In the genomic region with DNA sequence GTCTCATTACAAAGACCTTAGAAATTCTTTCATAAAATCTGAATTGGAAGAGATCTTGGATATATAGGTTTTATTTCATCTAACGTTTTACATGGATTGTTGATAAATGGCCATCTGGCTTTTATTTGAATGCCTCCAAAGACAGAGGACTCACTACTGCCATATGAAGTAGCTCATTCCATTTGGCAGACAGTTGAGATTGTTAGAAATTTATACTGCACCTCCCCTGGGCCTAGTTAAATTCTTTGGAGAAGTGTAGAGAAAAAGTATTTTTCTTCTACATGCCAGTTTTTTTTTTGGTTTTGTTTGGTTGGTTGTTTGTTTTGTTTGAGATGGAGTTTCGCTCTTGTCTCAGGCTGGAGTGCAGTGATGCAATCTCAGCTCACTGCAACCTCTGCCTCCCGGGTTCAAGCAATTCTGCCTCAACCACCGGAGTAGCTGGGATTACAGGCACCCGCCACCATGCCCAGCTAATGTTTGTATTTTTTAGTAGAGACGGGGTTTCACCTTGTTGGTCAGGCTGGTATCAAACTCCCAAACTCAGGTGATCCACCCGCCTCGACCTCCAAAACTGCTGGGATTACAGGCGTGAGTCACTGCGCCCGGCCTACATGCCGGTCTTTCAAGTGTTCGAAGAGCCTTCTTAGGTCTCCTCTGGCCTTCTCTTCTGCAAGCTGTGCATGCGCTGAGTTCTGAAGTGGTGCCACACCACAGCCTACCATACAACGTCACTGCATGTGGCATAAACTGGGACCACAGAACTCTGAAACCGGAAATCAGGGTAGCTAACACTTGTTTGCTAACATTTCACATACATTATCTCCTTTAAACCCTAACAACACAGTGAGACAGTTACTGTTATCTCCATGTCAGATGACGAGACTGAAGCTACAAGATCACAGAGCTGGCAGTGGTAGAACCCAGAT, we compare ENCODE assay signal across 9 cellular contexts. TPM values are rescaled to one million over a fixed set of nuclear protein-coding genes. Genes with fewer than 3 reads are reported as not detected.
DNase-seq lines count a peak whose midpoint lies in the region; ATAC-seq and TF ChIP-seq lines count a peak whose summit lies in the region.
"Not testable (repeated sequence)": the region's sequence is repeated elsewhere in the genome, so short reads cannot be mapped to it uniquely, and the experiment has no call there.
"Had no signal": no experiment of that assay in that cellular context is flagged by ENCODE, and none has a peak within 500 bp of the region (broad histone marks: within the 10 kb centered on the region; RNA-seq: fewer than 3 reads in every experiment).

No MANE protein-coding gene starts in this region.

- H3K36me3 Mint-ChIP-seq in T-cell: peaks cover 30% of the 10 kb centered on the region
- H3K36me3 Mint-ChIP-seq in activated CD8-positive, alpha-beta T cell treated with anti-CD3 and anti-CD28 coated beads, Interleukin-2, amount 10 ng/mL, durations not matched to agents 7 days and 5 days (ENCODE audit: low read depth): peaks cover 37% of the 10 kb centered on the region
- H3K36me3 Mint-ChIP-seq in activated naive CD4-positive, alpha-beta T cell treated with anti-CD3 and anti-CD28 coated beads, Interleukin-2, amount 50 U/mL, for 72 hours: peaks cover 10 to 13% of the 10 kb centered on the region in 2 donors
- peaks cover 42% of the 10 kb centered on the region for H3K36me3 Mint-ChIP-seq in effector memory CD8-positive, alpha-beta T cell (ENCODE audit: insufficient read depth)

- intact Hi-C loops in left cardiac atrium (cut with DNase I); mucosa of descending colon (cut with DNase I, micrococcal nuclease): not testable (repeated sequence)

- not testable (repeated sequence) for H3K27ac Mint-ChIP-seq in T-cell; activated CD8-positive, alpha-beta T cell treated with anti-CD3 and anti-CD28 coated beads, Interleukin-2, amount 10 ng/mL, durations not matched to agents 7 days and 5 days; activated naive CD4-positive, alpha-beta T cell treated with anti-CD3 and anti-CD28 coated beads, Interleukin-2, amount 50 U/mL, for 72 hours; effector memory CD8-positive, alpha-beta T cell

- H3K4me1 Mint-ChIP-seq in T-cell; effector memory CD8-positive, alpha-beta T cell (ENCODE audit: low read depth in 2 of 2): not testable (repeated sequence)
- H3K4me1 Mint-ChIP-seq in activated CD8-positive, alpha-beta T cell treated with anti-CD3 and anti-CD28 coated beads, Interleukin-2, amount 10 ng/mL, durations not matched to agents 7 days and 5 days (ENCODE audit: low read depth): peaks cover 26% of the 10 kb centered on the region

- POLR2A ChIA-PET in T-cell (lab: Charles Lee); activated CD8-positive, alpha-beta T cell treated with anti-CD3 and anti-CD28 coated beads, Interleukin-2, amount 10 ng/mL, durations not matched to agents 7 days and 5 days (lab: Charles Lee): not testable (repeated sequence)

- not testable (repeated sequence) for H3K9me3 Mint-ChIP-seq in T-cell; activated CD8-positive, alpha-beta T cell treated with anti-CD3 and anti-CD28 coated beads, Interleukin-2, amount 10 ng/mL, durations not matched to agents 7 days and 5 days (ENCODE audit: insufficient read depth); activated naive CD4-positive, alpha-beta T cell treated with anti-CD3 and anti-CD28 coated beads, Interleukin-2, amount 50 U/mL, for 72 hours; effector memory CD8-positive, alpha-beta T cell

- H3K36me3 ChIP-seq in mucosa of descending colon (ENCODE audit: low read depth): not testable (repeated sequence)

- H3K4me3 Mint-ChIP-seq in T-cell; activated CD8-positive, alpha-beta T cell treated with anti-CD3 and anti-CD28 coated beads, Interleukin-2, amount 10 ng/mL, durations not matched to agents 7 days and 5 days; effector memory CD8-positive, alpha-beta T cell: not testable (repeated sequence)

- H3K27me3 Mint-ChIP-seq in T-cell; activated CD8-positive, alpha-beta T cell treated with anti-CD3 and anti-CD28 coated beads, Interleukin-2, amount 10 ng/mL, durations not matched to agents 7 days and 5 days (ENCODE audit: low read depth); effector memory CD8-positive, alpha-beta T cell: not testable (repeated sequence)

- H3K4me1 ChIP-seq in mucosa of descending colon (ENCODE audit: low read depth): not testable (repeated sequence)

- DNase-seq in T-cell; activated CD8-positive, alpha-beta T cell treated with anti-CD3 and anti-CD28 coated beads, Interleukin-2, amount 10 ng/mL, durations not matched to agents 7 days and 5 days; activated naive CD4-positive, alpha-beta T cell treated with anti-CD3 and anti-CD28 coated beads, Interleukin-2, amount 50 U/mL, for 72 hours (ENCODE audit: low spot score in 2 of 2); effector memory CD8-positive, alpha-beta T cell; left cardiac atrium; mucosa of descending colon; stimulated activated naive CD8-positive, alpha-beta T cell treated with anti-CD3 and anti-CD28 coated beads, Interleukin-15, Interleukin-2, amounts not matched to agents 100 U/mL and 50 U/mL, for 24 hours: not testable (repeated sequence)

- not testable (repeated sequence) for H3K4me3 ChIP-seq in mucosa of descending colon

- ATAC-seq in T-cell (replicated peaks in 1 of 4) (peak; percentile 89 to 96 (median 93)), left cardiac atrium (peak; percentile 19 to 61), mucosa of descending colon (peak; percentile 23)
- peak; percentile 87 for ATAC-seq in activated CD8-positive, alpha-beta T cell treated with anti-CD3 and anti-CD28 coated beads, Interleukin-2, amount 10 ng/mL, durations not matched to agents 7 days and 5 days
- peak; percentile 83 to 88 for ATAC-seq in activated naive CD4-positive, alpha-beta T cell treated with anti-CD3 and anti-CD28 coated beads, Interleukin-2, amount 50 U/mL, for 72 hours
- ATAC-seq in effector memory CD8-positive, alpha-beta T cell (replicated peaks): peak; percentile 95
- peak; percentile 66 for ATAC-seq in stimulated activated naive CD8-positive, alpha-beta T cell treated with anti-CD3 and anti-CD28 coated beads, Interleukin-15, Interleukin-2, amounts not matched to agents 100 U/mL and 50 U/mL, for 24 hours

- CTCF ChIA-PET in T-cell (lab: Charles Lee); activated CD8-positive, alpha-beta T cell treated with anti-CD3 and anti-CD28 coated beads, Interleukin-2, amount 10 ng/mL, durations not matched to agents 7 days and 5 days (lab: Charles Lee): not testable (repeated sequence)

- H3K9me3 ChIP-seq in mucosa of descending colon: not testable (repeated sequence)

- not testable (repeated sequence) for TF ChIP-seq CTCF in mucosa of descending colon (IDR thresholded peaks at IDR 0.05)

RNA-seq across cellular contexts. Expression of gene TMEM50A, which starts 24.8 kb away (rescaled TPM):
- total RNA-seq in T-cell: 100 to 1,000 TPM in 1 of 5 donors, 10 to 100 TPM in 4; 74.8 to 104 (median 97.2) TPM
- 100 to 1,000 TPM; 117 to 127 TPM for total RNA-seq in activated CD8-positive, alpha-beta T cell treated with anti-CD3 and anti-CD28 coated beads, Interleukin-2, amount 10 ng/mL, durations not matched to agents 7 days and 5 days
- total RNA-seq in activated naive CD4-positive, alpha-beta T cell treated with anti-CD3 and anti-CD28 coated beads, Interleukin-2, amount 50 U/mL, for 72 hours: 10 to 100 TPM; 92.0 to 95.5 TPM
- total RNA-seq in left cardiac atrium: 100 to 1,000 TPM in 1 of 2 donors, 10 to 100 TPM in 1; 87.9 to 105 TPM
- total RNA-seq in mucosa of descending colon: 100 to 1,000 TPM; 110 to 149 (median 134) TPM

RNA-seq across cellular contexts. Expression of gene RHCE, which starts 57.7 kb away (rescaled TPM):
- total RNA-seq in T-cell (1 to 10 TPM in 1 of 5 donors, under 1 TPM in 3, not detected in 1; 0.35 to 1.0 (median 0.63) TPM), left cardiac atrium (under 1 TPM; 0.65 to 0.71 TPM), mucosa of descending colon (under 1 TPM in 1 of 3 donors, not detected in 2; 0.39 TPM)
- under 1 TPM in 1 of 2 experiments, not detected in 1; 0.13 TPM for total RNA-seq in activated CD8-positive, alpha-beta T cell treated with anti-CD3 and anti-CD28 coated beads, Interleukin-2, amount 10 ng/mL, durations not matched to agents 7 days and 5 days
- total RNA-seq in activated naive CD4-positive, alpha-beta T cell treated with anti-CD3 and anti-CD28 coated beads, Interleukin-2, amount 50 U/mL, for 72 hours: under 1 TPM in 1 of 2 donors, not detected in 1; 0.64 TPM
- total RNA-seq: A673, Calu3 had no signal

Comparison
In these comparisons a context has a peak if more than half of its experiments do, and no peak if none do; other contexts are left out.
1. ATAC-seq: peak in every context shown above with its lines; median percentile 95 in effector memory CD8-positive, alpha-beta T cell; 93 in T-cell; 87 in activated CD8-positive, alpha-beta T cell treated with anti-CD3 and anti-CD28 coated beads, Interleukin-2, amount 10 ng/mL, durations not matched to agents 7 days and 5 days; 86 in activated naive CD4-positive, alpha-beta T cell treated with anti-CD3 and anti-CD28 coated beads, Interleukin-2, amount 50 U/mL, for 72 hours; 66 in stimulated activated naive CD8-positive, alpha-beta T cell treated with anti-CD3 and anti-CD28 coated beads, Interleukin-15, Interleukin-2, amounts not matched to agents 100 U/mL and 50 U/mL, for 24 hours; 40 in left cardiac atrium; 23 in mucosa of descending colon.